ENCODE assay signal across 8 cellular contexts in the genomic region with DNA sequence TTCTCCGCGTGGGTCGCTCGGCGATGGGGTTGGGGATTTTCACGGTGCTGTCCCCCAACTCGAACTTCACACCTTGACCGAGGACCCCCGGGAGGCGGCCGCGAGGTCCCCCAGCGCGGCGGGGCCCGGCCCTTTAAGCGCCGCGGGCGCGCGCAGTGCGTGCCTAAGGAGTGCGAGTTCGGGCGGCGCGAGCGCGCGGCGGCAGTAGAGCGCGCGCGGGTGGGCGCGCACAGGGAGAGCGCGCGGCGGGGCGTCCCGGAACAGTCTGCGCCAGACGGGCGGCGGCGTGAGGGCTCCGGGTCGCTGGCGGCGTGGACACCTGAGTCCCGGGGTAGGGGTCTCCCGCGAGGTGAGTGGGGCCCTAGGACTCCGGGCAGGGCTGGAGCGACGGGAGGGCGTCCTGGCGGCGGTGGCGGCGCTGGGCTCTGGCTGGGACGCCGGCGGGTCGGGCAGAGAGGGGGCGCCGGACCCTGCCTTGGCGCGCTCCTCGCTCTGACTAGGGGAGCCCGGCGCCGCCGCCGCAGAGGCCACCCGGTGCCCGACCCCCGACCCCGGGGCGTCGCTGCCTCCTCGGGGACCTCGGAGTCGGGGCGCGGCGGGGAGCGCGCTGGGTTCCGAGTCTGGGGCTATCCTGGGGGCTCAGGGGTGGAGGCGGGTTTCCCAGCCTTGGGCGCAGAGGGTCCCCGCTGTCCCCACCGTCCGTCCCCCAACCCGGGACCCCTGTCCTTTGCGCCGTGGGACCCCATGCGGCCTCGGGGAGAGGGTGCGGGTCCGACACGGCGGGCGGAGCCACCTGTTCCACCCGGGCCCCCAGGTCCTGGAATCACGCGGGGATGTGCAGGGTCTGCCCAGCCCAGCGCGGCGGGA. TPM values are rescaled to one million over a fixed set of nuclear protein-coding genes. Genes with fewer than 3 reads are reported as not detected.
DNase-seq lines count a peak whose midpoint lies in the region; ATAC-seq and TF ChIP-seq lines count a peak whose summit lies in the region.

A gene with protein sequence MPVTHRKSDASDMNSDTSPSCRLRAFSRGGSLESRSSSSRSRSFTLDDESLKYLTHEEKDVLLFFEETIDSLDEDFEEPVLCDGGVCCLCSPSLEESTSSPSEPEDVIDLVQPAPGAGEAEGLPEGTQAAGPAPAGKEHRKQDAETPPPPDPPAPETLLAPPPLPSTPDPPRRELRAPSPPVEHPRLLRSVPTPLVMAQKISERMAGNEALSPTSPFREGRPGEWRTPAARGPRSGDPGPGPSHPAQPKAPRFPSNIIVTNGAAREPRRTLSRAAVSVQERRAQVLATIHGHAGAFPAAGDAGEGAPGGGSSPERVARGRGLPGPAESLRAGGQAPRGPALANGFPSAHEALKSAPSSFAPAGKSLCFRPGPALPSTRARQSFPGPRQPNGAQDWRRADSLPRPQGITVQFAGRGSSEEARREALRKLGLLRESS (plus strand): TSS at position 235 of the 867 bp plus-strand sequence. CDS start 28,722 bp downstream, outside the sequence.

- H3K9me3 Mint-ChIP-seq in activated naive CD4-positive, alpha-beta T cell treated with anti-CD3 and anti-CD28 coated beads for 36 hours = no peaks in the 10 kb centered on the region
- H3K9me3 Mint-ChIP-seq in glutamatergic neuron (ENCODE audit: unreplicated experiment) = peaks cover 3% of the 10 kb centered on the region

- H3K36me3 ChIP-seq in prostate gland = no peaks in the 10 kb centered on the region

- ATAC-seq in GM19438 (IDR thresholded peaks at IDR 0.05; ENCODE audit: low read depth, unreplicated experiment) (peak; percentile 74), GM21423 (IDR thresholded peaks at IDR 0.05; ENCODE audit: unreplicated experiment) (no peak)

- no peak within 1 kb of the TSS for H3K27ac ChIP-seq in AG04450 (ENCODE audit: low read depth, low read length)
- peak within 1 kb of the TSS; percentile 92 to 93 for H3K27ac ChIP-seq in prostate gland

- TF ChIP-seq POLR2A in prostate gland (IDR thresholded peaks at IDR 0.05) = peak; percentile 91

- H3K27me3 ChIP-seq in AG04450 (ENCODE audit: control insufficient read depth, insufficient read depth, low read length) (peaks cover 21% of the 10 kb centered on the region), prostate gland (replicated peaks; ENCODE audit: insufficient read depth) (no peaks in the 10 kb centered on the region)

- WGBS in prostate gland = 2% methylated on average over 90 of the region's 114 CpGs

- POLR2A ChIA-PET in AG04450 (lab: Yijun Ruan, JAX) = no interaction called here

- DNase-seq in AG04450 (ENCODE audit: low read depth, low spot score) = no peak
- peak; percentile 59 for DNase-seq in NOMO-1 treated with dmso at 0.1 percent for 144 hours (lab: John Stamatoyannopoulos, UW; ENCODE audit: unreplicated experiment)
- DNase-seq in activated naive CD4-positive, alpha-beta T cell treated with anti-CD3 and anti-CD28 coated beads for 36 hours = peak; percentile 21
- DNase-seq in glutamatergic neuron = peak; percentile 46
- DNase-seq in prostate gland (ENCODE audit: low spot score) = peak; percentile 64
- DNase-seq in NCI-H2029 treated with DMSO at 0.1 percent for 48 hours (lab: John Stamatoyannopoulos, UW) = no peak

- intact Hi-C loops in activated naive CD4-positive, alpha-beta T cell treated with anti-CD3 and anti-CD28 coated beads for 36 hours (cut with micrococcal nuclease) = no loop called here
- intact Hi-C loops in prostate gland (cut with DNase I) = no loop called here

- peak within 1 kb of the TSS; percentile 67 for H3K4me3 ChIP-seq in AG04450 (ENCODE audit: low read depth, low read length)
- peak within 1 kb of the TSS; percentile 96 for H3K4me3 ChIP-seq in prostate gland

- H3K9me3 ChIP-seq in AG04450 (ENCODE audit: control insufficient read depth, insufficient read depth, low read length) (no peaks in the 10 kb centered on the region), prostate gland (no peaks in the 10 kb centered on the region)

- H3K27ac Mint-ChIP-seq in activated naive CD4-positive, alpha-beta T cell treated with anti-CD3 and anti-CD28 coated beads for 36 hours = no peak within 1 kb of the TSS
- H3K27ac Mint-ChIP-seq in glutamatergic neuron (ENCODE audit: unreplicated experiment) = no peak within 1 kb of the TSS

- CTCF ChIA-PET in AG04450 (lab: Charles Lee) = interaction anchor here (0.6 kb wide), 1 partner anchor 23 kb away, joined by 5 read pairs; no protein-coding TSS in a partner anchor
- CTCF ChIA-PET in activated naive CD4-positive, alpha-beta T cell treated with anti-CD3 and anti-CD28 coated beads for 36 hours (lab: Charles Lee) = no interaction called here

- no peaks in the 10 kb centered on the region for H3K36me3 Mint-ChIP-seq in activated naive CD4-positive, alpha-beta T cell treated with anti-CD3 and anti-CD28 coated beads for 36 hours (ENCODE audit: low read depth)
- peaks cover 13% of the 10 kb centered on the region for H3K36me3 Mint-ChIP-seq in glutamatergic neuron (ENCODE audit: unreplicated experiment)

- H3K4me1 Mint-ChIP-seq in activated naive CD4-positive, alpha-beta T cell treated with anti-CD3 and anti-CD28 coated beads for 36 hours (ENCODE audit: low read depth) = peaks cover 7% of the 10 kb centered on the region
- H3K4me1 Mint-ChIP-seq in glutamatergic neuron (ENCODE audit: low read depth, unreplicated experiment) = no peaks in the 10 kb centered on the region

- peak within 1 kb of the TSS; percentile 71 for H3K4me3 Mint-ChIP-seq in activated naive CD4-positive, alpha-beta T cell treated with anti-CD3 and anti-CD28 coated beads for 36 hours
- H3K4me3 Mint-ChIP-seq in glutamatergic neuron (ENCODE audit: unreplicated experiment) = peak within 1 kb of the TSS; percentile 85

- TF ChIP-seq CTCF in AG04450 (IDR thresholded peaks at IDR 0.05; ENCODE audit: low read depth, low read length) (no peak), glutamatergic neuron (IDR thresholded peaks at IDR 0.05; ENCODE audit: partially characterized antibody, unreplicated experiment) (no peak), prostate gland (IDR thresholded peaks at IDR 0.05) (peak in 2 of 4 experiments; percentile 27 to 43)

- peaks cover 37% of the 10 kb centered on the region for H3K27me3 Mint-ChIP-seq in activated naive CD4-positive, alpha-beta T cell treated with anti-CD3 and anti-CD28 coated beads for 36 hours (ENCODE audit: low read depth)
- peaks cover 2% of the 10 kb centered on the region for H3K27me3 Mint-ChIP-seq in glutamatergic neuron (ENCODE audit: unreplicated experiment)

- no peaks in the 10 kb centered on the region for H3K4me1 ChIP-seq in prostate gland (replicated peaks)

RNA-seq across cellular contexts. Expression of the gene that starts here (rescaled TPM):
- polyA plus RNA-seq in AG04450 (2011; rRNA removed) = 0.37 and 0.53 TPM in 2 replicates
- polyA minus RNA-seq in AG04450 (2011; rRNA and poly(A)+ RNA removed) = 0.60 and 1.2 TPM in 2 replicates
- under 1 TPM; 0.57 to 0.83 TPM for total RNA-seq in activated naive CD4-positive, alpha-beta T cell treated with anti-CD3 and anti-CD28 coated beads for 36 hours
- not detected for total RNA-seq in glutamatergic neuron (ENCODE audit: unreplicated experiment)
- total RNA-seq in prostate gland = 10 to 100 TPM; 24.7 to 39.9 TPM

Comparison
In these comparisons a context has a peak if more than half of its experiments do, and no peak if none do; other contexts are left out.
1. RNA of the gene that starts here (total RNA-seq): 24.7 to 39.9 TPM in prostate gland; 0.57 to 0.83 TPM in activated naive CD4-positive, alpha-beta T cell treated with anti-CD3 and anti-CD28 coated beads for 36 hours and not detected in glutamatergic neuron (single experiment); every median in the first group is over 10 times any median in the second.
2. Peak in DNase-seq in activated naive CD4-positive, alpha-beta T cell treated with anti-CD3 and anti-CD28 coated beads for 36 hours; RNA of the gene not detected or under 1 TPM.
3. Peak in DNase-seq in glutamatergic neuron; RNA of the gene not detected or under 1 TPM.
4. DNase-seq: peak in NOMO-1 treated with dmso at 0.1 percent for 144 hours (single experiment) and prostate gland (single experiment); none in AG04450 (single experiment) and NCI-H2029 treated with DMSO at 0.1 percent for 48 hours (single experiment).